Comparison of ENCODE assay signal across 13 cellular contexts in the genomic region with DNA sequence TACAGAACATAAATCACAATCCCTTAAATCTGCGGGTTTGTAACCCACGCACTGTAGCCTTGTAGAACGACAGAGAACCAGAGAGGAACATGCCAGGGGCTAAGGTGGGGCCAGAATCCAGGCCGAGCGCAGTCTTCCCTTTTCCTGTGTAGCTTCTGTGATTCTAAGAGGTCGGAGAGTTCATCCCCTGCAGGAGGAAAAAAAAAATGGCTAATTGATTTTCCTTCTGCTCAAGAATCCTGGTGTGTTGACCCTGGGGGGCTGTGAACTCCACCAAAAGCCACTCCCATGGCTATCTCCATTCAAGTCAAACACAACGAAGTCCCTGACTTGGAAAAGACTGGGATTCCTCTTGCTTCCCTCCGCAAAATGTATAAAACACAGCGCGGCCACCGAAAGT.
DNase-seq lines count a peak whose midpoint lies in the region; TF ChIP-seq lines count a peak whose summit lies in the region.
"Had no signal": no experiment of that assay in that cellular context is flagged by ENCODE, and none has a peak within 500 bp of the region (broad histone marks: within the 10 kb centered on the region; RNA-seq: fewer than 3 reads in every experiment).

No MANE protein-coding gene starts in this region.

- H3K9ac ChIP-seq in iPS-20b (ENCODE audit: low read depth, low read length) = no peak overlapping the region

- intact Hi-C loops in tibial artery (cut with DNase I; ENCODE audit: low total_unique reads) = loop anchor here (5.0 to 10.0 kb wide), 2 partner anchors 138 to 180 kb away; no protein-coding TSS in a partner anchor

- no peak overlapping the region for H3K4me3 ChIP-seq in iPS-20b (ENCODE audit: low read length)
- no peak overlapping the region for H3K4me3 ChIP-seq in neuron (ENCODE audit: low read length)
- no peak overlapping the region for H3K4me3 ChIP-seq in tibial artery
- H3K4me3 ChIP-seq: HAP-1, MG63, SJCRH30 had no signal

- H3K27ac ChIP-seq in iPS-20b (ENCODE audit: low read length) = peak overlapping the region; percentile 23
- no peak overlapping the region for H3K27ac ChIP-seq in tibial artery
- H3K27ac ChIP-seq: RWPE1, SJCRH30 had no signal

- H3K36me3 ChIP-seq in iPS-20b (ENCODE audit: insufficient read depth, low read depth, low read length) (no peaks in the 10 kb centered on the region), neuron (ENCODE audit: insufficient read depth, low read length) (no peaks in the 10 kb centered on the region), tibial artery (no peaks in the 10 kb centered on the region)
- H3K36me3 ChIP-seq: HAP-1, MG63, SJCRH30 had no signal

- H3K27me3 ChIP-seq in iPS-20b (ENCODE audit: insufficient read depth, low read length) (no peaks in the 10 kb centered on the region), neuron (ENCODE audit: insufficient read depth, low read length) (no peaks in the 10 kb centered on the region), tibial artery (no peaks in the 10 kb centered on the region)
- H3K27me3 ChIP-seq: MG63 had no signal

- no peak for TF ChIP-seq CTCF in tibial artery (IDR thresholded peaks at IDR 0.05)

- DNase-seq in ELF-1 (ENCODE audit: low read depth, low spot score) (peak; percentile 89), NCI-H82 treated with DMSO at 0.1 percent for 48 hours (lab: John Stamatoyannopoulos, UW; ENCODE audit: unreplicated experiment) (peak; percentile 66), tibial artery (no peak), 8988T (no peak), SHP77 treated with DMSO at 0.1 percent for 48 hours (lab: John Stamatoyannopoulos, UW) (no peak)
- DNase-seq: DMS153, MG63 had no signal

- peak overlapping the region; percentile 23 for H2AFZ ChIP-seq in neuron (ENCODE audit: low read depth, low read length)

- H3K9me3 ChIP-seq in iPS-20b (ENCODE audit: insufficient read depth, low read depth, low read length) (no peaks in the 10 kb centered on the region), neuron (ENCODE audit: low read length) (no peaks in the 10 kb centered on the region), tibial artery (no peaks in the 10 kb centered on the region)
- H3K9me3 ChIP-seq: Caco-2, HAP-1, MG63, SJCRH30 had no signal

- H3K4me1 ChIP-seq in iPS-20b (ENCODE audit: insufficient read depth, low read length) (peaks cover 5% of the 10 kb centered on the region; the same call in 1 of the 2 replicates), neuron (ENCODE audit: insufficient read depth, low read length) (peaks cover 10% of the 10 kb centered on the region), tibial artery (no peaks in the 10 kb centered on the region)
- H3K4me1 ChIP-seq: HAP-1, SJCRH30 had no signal

Comparison
In these comparisons a context has a peak if more than half of its experiments do, and no peak if none do; other contexts are left out.
1. DNase-seq: peak in ELF-1 (single experiment) and NCI-H82 treated with DMSO at 0.1 percent for 48 hours (single experiment); none in tibial artery (0 of 2), 8988T (single experiment) and SHP77 treated with DMSO at 0.1 percent for 48 hours (single experiment).